Comparison of ENCODE assay signal across 19 cellular contexts in genomic region chr16:27491894-27492587, GRCh38. TPM values are rescaled to one million over a fixed set of nuclear protein-coding genes. Genes with fewer than 3 reads are reported as not detected.
DNase-seq lines count a peak whose midpoint lies in the region; ATAC-seq and TF ChIP-seq lines count a peak whose summit lies in the region.
"Had no signal": no experiment of that assay in that cellular context is flagged by ENCODE, and none has a peak within 500 bp of the region (broad histone marks: within the 10 kb centered on the region; RNA-seq: fewer than 3 reads in every experiment).

No MANE protein-coding gene starts in this region.

- H3K9me3 ChIP-seq in right cardiac atrium (ENCODE audit: control insufficient read depth, low read length) (no peaks in the 10 kb centered on the region), psoas muscle (no peaks in the 10 kb centered on the region)
- H3K9me3 ChIP-seq: Caco-2, HAP-1 had no signal

- H3K27ac ChIP-seq in right cardiac atrium (ENCODE audit: low read length), result peak overlapping the region; percentile 46
- peak overlapping the region; percentile 30 for H3K27ac ChIP-seq in psoas muscle
- H3K27ac ChIP-seq: HL-60 had no signal

- H3K27ac Mint-ChIP-seq in activated CD8-positive, alpha-beta T cell treated with anti-CD3 and anti-CD28 coated beads, Interleukin-2, amount 10 ng/mL, durations not matched to agents 7 days and 5 days, result peak overlapping the region; percentile 54
- H3K27ac Mint-ChIP-seq: activated T-helper 2 cell treated with anti-CD3 and anti-CD28 coated beads, Interferon-gamma antibody, Interleukin-2, Interleukin-4, amounts not matched to agents 10 μg/mL and 5 μg/mL and 100 μg/mL, durations not matched to agents 14 hours and 24 hours and 36 hours had no signal

- no peak overlapping the region for H3K4me3 Mint-ChIP-seq in activated CD8-positive, alpha-beta T cell treated with anti-CD3 and anti-CD28 coated beads, Interleukin-2, amount 10 ng/mL, durations not matched to agents 7 days and 5 days

- no peak overlapping the region for H3K4me3 ChIP-seq in right cardiac atrium (ENCODE audit: low read length)
- H3K4me3 ChIP-seq in psoas muscle, result no peak overlapping the region
- H3K4me3 ChIP-seq: HAP-1 had no signal

- H3K4me1 ChIP-seq in right cardiac atrium (ENCODE audit: control insufficient read depth, insufficient read depth, low read length), result no peaks in the 10 kb centered on the region
- H3K4me1 ChIP-seq in psoas muscle, result no peaks in the 10 kb centered on the region
- H3K4me1 ChIP-seq: Caco-2, HAP-1 had no signal

- 76% methylated on average over 16 of the region's 16 CpGs for WGBS in right cardiac atrium
- WGBS in psoas muscle, 3 donors, result 80 to 86% (median 82%) methylated on average over 16 of the region's 16 CpGs

- H3K9me3 Mint-ChIP-seq in activated CD8-positive, alpha-beta T cell treated with anti-CD3 and anti-CD28 coated beads, Interleukin-2, amount 10 ng/mL, durations not matched to agents 7 days and 5 days (ENCODE audit: insufficient read depth), result no peaks in the 10 kb centered on the region
- H3K9me3 Mint-ChIP-seq: activated T-helper 2 cell treated with anti-CD3 and anti-CD28 coated beads, Interferon-gamma antibody, Interleukin-2, Interleukin-4, amounts not matched to agents 10 μg/mL and 5 μg/mL and 100 μg/mL, durations not matched to agents 14 hours and 24 hours and 36 hours had no signal

- DNase-seq in HT1080 (ENCODE audit: low read depth) (peak; percentile 20), right cardiac atrium (peak in 1 of 3 donors; percentile 48), psoas muscle (no peak), cerebellum (ENCODE audit: low spot score) (no peak), NCI-H526 treated with DMSO at 0.1 percent for 48 hours (lab: John Stamatoyannopoulos, UW) (no peak)
- no peak for DNase-seq in activated CD8-positive, alpha-beta T cell treated with anti-CD3 and anti-CD28 coated beads, Interleukin-2, amount 10 ng/mL, durations not matched to agents 7 days and 5 days
- DNase-seq: amniotic stem cell, Caco-2, cerebellar nuclear complex, KG1, left cardiac atrium, NCI-H2081 treated with DMSO at 0.1 percent for 48 hours, NCI-H524 treated with DMSO at 0.1 percent for 48 hours, occipital lobe had no signal

- intact Hi-C loops in right cardiac atrium (cut with DNase I), result no loop called here
- intact Hi-C loops in psoas muscle (cut with DNase I), result no loop called here

- H3K27me3 Mint-ChIP-seq in activated CD8-positive, alpha-beta T cell treated with anti-CD3 and anti-CD28 coated beads, Interleukin-2, amount 10 ng/mL, durations not matched to agents 7 days and 5 days (ENCODE audit: low read depth), result no peaks in the 10 kb centered on the region

- H3K27me3 ChIP-seq in right cardiac atrium (ENCODE audit: control insufficient read depth, insufficient read depth) (no peaks in the 10 kb centered on the region), psoas muscle (ENCODE audit: insufficient read depth in 3 of 3, low read length in 2 of 3) (no peaks in the 10 kb centered on the region)

- H3K36me3 ChIP-seq in psoas muscle (ENCODE audit: insufficient read depth in 1 of 2, low read depth in 1 of 2), result peaks cover 5 to 100% of the 10 kb centered on the region in 2 donors

- no peak for TF ChIP-seq CTCF in psoas muscle (IDR thresholded peaks at IDR 0.05)

- CTCF ChIA-PET in activated CD8-positive, alpha-beta T cell treated with anti-CD3 and anti-CD28 coated beads, Interleukin-2, amount 10 ng/mL, durations not matched to agents 7 days and 5 days (lab: Charles Lee), result no interaction called here

- no peak for ATAC-seq in activated CD8-positive, alpha-beta T cell treated with anti-CD3 and anti-CD28 coated beads, Interleukin-2, amount 10 ng/mL, durations not matched to agents 7 days and 5 days
- ATAC-seq in right cardiac atrium (peak in 1 of 2 donors; percentile 60), psoas muscle (peak in 2 of 4 donors; percentile 14 to 23), GM19467 (IDR thresholded peaks at IDR 0.05; ENCODE audit: unreplicated experiment) (no peak), esophagus mucosa (no peak)

- POLR2A ChIA-PET in activated CD8-positive, alpha-beta T cell treated with anti-CD3 and anti-CD28 coated beads, Interleukin-2, amount 10 ng/mL, durations not matched to agents 7 days and 5 days (lab: Charles Lee), result no interaction called here

- H3K4me1 Mint-ChIP-seq in activated CD8-positive, alpha-beta T cell treated with anti-CD3 and anti-CD28 coated beads, Interleukin-2, amount 10 ng/mL, durations not matched to agents 7 days and 5 days (ENCODE audit: low read depth), result no peaks in the 10 kb centered on the region

- H3K36me3 Mint-ChIP-seq in activated CD8-positive, alpha-beta T cell treated with anti-CD3 and anti-CD28 coated beads, Interleukin-2, amount 10 ng/mL, durations not matched to agents 7 days and 5 days (ENCODE audit: low read depth), result peaks cover 45% of the 10 kb centered on the region

RNA-seq across cellular contexts. Expression of gene GTF3C1, which starts 57.7 kb away (rescaled TPM):
- 55.7 and 65.0 TPM in 2 replicates for total RNA-seq in HT1080 (2014; rRNA removed; shearing (Covaris generic))
- 30.3 and 34.5 TPM in 2 replicates for polyA plus RNA-seq in HT1080 (2015; cell fraction: cytosol; rRNA removed)
- 141 and 142 TPM in 2 replicates for polyA plus RNA-seq in HT1080 (2015; cell fraction: nucleus; rRNA removed)
- total RNA-seq in activated CD8-positive, alpha-beta T cell treated with anti-CD3 and anti-CD28 coated beads, Interleukin-2, amount 10 ng/mL, durations not matched to agents 7 days and 5 days, result 10 to 100 TPM; 55.8 to 58.5 TPM
- total RNA-seq in right cardiac atrium (10 to 100 TPM; 49.8 to 58.6 (median 57.4) TPM), psoas muscle (10 to 100 TPM; 35.2 to 95.5 (median 55.5) TPM), esophagus mucosa (103 TPM), cerebellum (56.7 TPM)
- polyA plus RNA-seq in right cardiac atrium (49.0 TPM), psoas muscle (10 to 100 TPM; 37.6 to 57.9 (median 47.4) TPM)

RNA-seq across cellular contexts. Expression of gene KATNIP, which starts 57.9 kb away (rescaled TPM):
- 13.0 and 13.6 TPM in 2 replicates for total RNA-seq in HT1080 (2014; rRNA removed; shearing (Covaris generic))
- polyA plus RNA-seq in HT1080 (2015; cell fraction: cytosol; rRNA removed), result 5.7 and 6.0 TPM in 2 replicates
- 28.7 and 32.6 TPM in 2 replicates for polyA plus RNA-seq in HT1080 (2015; cell fraction: nucleus; rRNA removed)
- 10 to 100 TPM; 18.6 to 19.0 TPM for total RNA-seq in activated CD8-positive, alpha-beta T cell treated with anti-CD3 and anti-CD28 coated beads, Interleukin-2, amount 10 ng/mL, durations not matched to agents 7 days and 5 days
- 10 to 100 TPM; 10.0 to 13.4 (median 12.3) TPM for total RNA-seq in right cardiac atrium
- polyA plus RNA-seq in right cardiac atrium, result 7.0 TPM
- 1 to 10 TPM; 4.5 to 8.7 (median 6.4) TPM for total RNA-seq in psoas muscle
- 1 to 10 TPM; 4.7 to 9.6 (median 5.3) TPM for polyA plus RNA-seq in psoas muscle
- total RNA-seq in esophagus mucosa, result 21.0 TPM
- total RNA-seq in cerebellum, result 26.7 TPM
